ENCODE assay signal across 12 cellular contexts in the genomic region with DNA sequence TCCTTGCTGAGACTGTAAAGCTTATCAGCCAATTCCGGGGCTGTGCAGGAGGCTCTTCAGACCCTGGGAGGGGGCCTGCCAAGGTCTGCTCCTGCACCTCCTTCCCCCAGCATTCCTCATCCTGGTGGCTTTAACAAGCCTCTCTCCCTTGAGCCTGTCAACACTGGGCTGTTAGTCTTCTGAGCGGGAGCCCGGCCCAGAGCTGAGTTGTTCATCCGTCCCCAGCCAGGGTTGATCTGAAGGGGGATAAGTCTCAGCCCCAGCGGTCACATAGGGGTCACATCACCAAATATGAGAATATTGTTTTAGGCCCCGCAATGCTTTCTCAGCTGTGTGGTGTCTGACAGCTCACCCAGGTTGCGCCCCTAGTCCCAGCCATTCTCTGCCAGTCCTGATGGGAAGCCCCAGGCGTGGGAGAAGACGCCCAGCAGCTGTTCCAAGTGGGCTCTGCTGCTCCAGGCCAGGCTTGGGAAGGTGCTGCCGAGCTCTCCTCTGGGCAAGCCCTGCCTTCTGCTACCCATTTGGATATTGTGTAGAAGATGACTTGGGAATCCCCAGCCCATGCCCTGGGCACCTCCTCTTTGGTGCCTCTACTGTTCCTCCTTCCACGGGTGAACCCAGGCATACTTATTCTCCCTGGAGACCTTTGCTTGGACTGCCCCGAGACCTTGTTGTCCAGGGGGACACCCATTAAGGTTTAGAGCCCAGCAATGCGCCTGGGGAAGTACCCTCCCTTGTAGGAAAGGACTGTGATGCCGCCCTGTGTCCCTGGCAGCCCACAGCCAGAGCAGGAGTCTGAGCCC. TPM values are rescaled to one million over a fixed set of nuclear protein-coding genes. Genes with fewer than 3 reads are reported as not detected.
DNase-seq lines count a peak whose midpoint lies in the region; ATAC-seq and TF ChIP-seq lines count a peak whose summit lies in the region.
"Had no signal": no experiment of that assay in that cellular context is flagged by ENCODE, and none has a peak within 500 bp of the region (broad histone marks: within the 10 kb centered on the region; RNA-seq: fewer than 3 reads in every experiment).

No MANE protein-coding gene starts in this region.

- H2AFZ ChIP-seq in smooth muscle cell (ENCODE audit: low read depth) (no peak overlapping the region), GM23248 (no peak overlapping the region)

- WGBS in smooth muscle cell (ENCODE audit: low lambda C conversion rate): 61% methylated on average over 14 of the region's 14 CpGs
- 82 to 84% methylated on average over 14 of the region's 14 CpGs for WGBS in GM23248 (ENCODE audit: low coverage in 1 of 2, low lambda C conversion rate in 2 of 2, missing lambda C conversion rate in 2 of 2), 2 experiments

- DNase-seq in left lung: peak; percentile 31 to 57
- DNase-seq in smooth muscle cell (lab: John Stamatoyannopoulos, UW; ENCODE audit: unreplicated experiment): no peak
- DNase-seq in GM23248: no peak
- no peak for DNase-seq in AG08396 (ENCODE audit: low spot score)
- DNase-seq in DMS 273 (lab: John Stamatoyannopoulos, UW; ENCODE audit: unreplicated experiment): no peak
- DNase-seq: amniotic stem cell; BE2C; NCI-H1436 treated with DMSO at 0.1 percent for 48 hours; stimulated activated CD4-positive, alpha-beta T cell treated with anti-CD3 and anti-CD28 coated beads, Interleukin-2, amount 100 ng/mL, for 24 hours had no signal

- TF ChIP-seq CTCF in HEK293 (tag by site-specific recombination; IDR thresholded peaks at IDR 0.05) (no peak), left lung (IDR thresholded peaks at IDR 0.05) (no peak), smooth muscle cell (IDR thresholded peaks at IDR 0.05; ENCODE audit: borderline replicate concordance, insufficient read depth, poor library complexity, severe bottlenecking) (no peak)

- POLR2A ChIA-PET in HEK293 (lab: Yijun Ruan, JAX): interaction anchor here (1.8 kb wide), 1 partner anchor 22 kb away, joined by 6 read pairs; no protein-coding TSS in a partner anchor

- H3K4me2 ChIP-seq in smooth muscle cell (peak overlapping the region; percentile 62), GM23248 (ENCODE audit: unreplicated experiment) (no peak overlapping the region)

- peak; percentile 10 for ATAC-seq in left lung
- ATAC-seq in HG03571 (IDR thresholded peaks at IDR 0.05; ENCODE audit: unreplicated experiment): no peak

- H3K27ac ChIP-seq in HEK293 (ENCODE audit: extremely low read depth, low read depth, low read length) (no peak overlapping the region), cingulate gyrus (ENCODE audit: low read depth, low read length) (peak overlapping the region; percentile 94), left lung (peak overlapping the region; percentile 64 to 67), smooth muscle cell (ENCODE audit: low read depth) (peak overlapping the region; percentile 86), GM23248 (no peak overlapping the region)

- H3K79me2 ChIP-seq in smooth muscle cell (ENCODE audit: low read depth): no peaks in the 10 kb centered on the region
- H3K79me2 ChIP-seq in GM23248 (ENCODE audit: insufficient read depth): no peaks in the 10 kb centered on the region

- in situ Hi-C loops in GM23248 (cut with MboI): no loop called here

- H3K27me3 ChIP-seq in left lung: no peaks in the 10 kb centered on the region
- H3K27me3 ChIP-seq in smooth muscle cell (ENCODE audit: low read depth): no peaks in the 10 kb centered on the region
- no peaks in the 10 kb centered on the region for H3K27me3 ChIP-seq in GM23248 (replicated peaks; ENCODE audit: insufficient read depth)
- H3K27me3 ChIP-seq: BE2C had no signal

- intact Hi-C loops in left lung (cut with DNase I): no loop called here

- H3K9ac ChIP-seq in smooth muscle cell (ENCODE audit: low read depth): no peak overlapping the region
- H3K9ac ChIP-seq in GM23248: no peak overlapping the region

- H3K9me2 ChIP-seq in GM23248 (ENCODE audit: insufficient read depth): no peaks in the 10 kb centered on the region

- H3K9me3 ChIP-seq in HEK293 (ENCODE audit: control insufficient read depth, insufficient read depth, low read depth, low read length): no peaks in the 10 kb centered on the region
- H3K9me3 ChIP-seq in left lung: no peaks in the 10 kb centered on the region
- H3K9me3 ChIP-seq in smooth muscle cell (replicated peaks; ENCODE audit: low read depth): no peaks in the 10 kb centered on the region
- H3K9me3 ChIP-seq in GM23248 (ENCODE audit: low read depth): no peaks in the 10 kb centered on the region
- H3K9me3 ChIP-seq: BE2C had no signal

- CTCF ChIA-PET in HEK293 (lab: Yijun Ruan, JAX): no interaction called here

- H3K36me3 ChIP-seq in HEK293 (ENCODE audit: control insufficient read depth in 2 of 2, insufficient read depth in 1 of 2, low read length in 2 of 2) (peaks cover 0 to 38% of the 10 kb centered on the region in 2 experiments; a peak in 1 of 3 replicates), left lung (peaks cover 0 to 28% of the 10 kb centered on the region in 2 donors), smooth muscle cell (ENCODE audit: low read depth) (no peaks in the 10 kb centered on the region), GM23248 (ENCODE audit: low read depth) (no peaks in the 10 kb centered on the region; the same call in 1 of the 2 replicates)
- H3K36me3 ChIP-seq: BE2C had no signal

- H3F3A ChIP-seq in smooth muscle cell (ENCODE audit: low read depth) (no peaks in the 10 kb centered on the region), GM23248 (ENCODE audit: insufficient read depth) (no peaks in the 10 kb centered on the region)

- H4K20me1 ChIP-seq in smooth muscle cell (ENCODE audit: low read depth) (no peaks in the 10 kb centered on the region), GM23248 (ENCODE audit: insufficient read depth) (no peaks in the 10 kb centered on the region)

- H3K4me1 ChIP-seq in HEK293 (ENCODE audit: control insufficient read depth, insufficient read depth, low read length) (no peaks in the 10 kb centered on the region), left lung (peaks cover 26 to 47% of the 10 kb centered on the region in 2 donors), smooth muscle cell (ENCODE audit: low read depth) (peaks cover 15% of the 10 kb centered on the region), GM23248 (ENCODE audit: insufficient read depth) (peaks cover 5% of the 10 kb centered on the region; the same call in 1 of the 2 replicates)

- H3K4me3 ChIP-seq in HEK293 (ENCODE audit: low read depth, low read length) (no peak overlapping the region), left lung (no peak overlapping the region), smooth muscle cell (no peak overlapping the region), GM23248 (no peak overlapping the region)

TF ChIP-seq in HEK293, 187 proteins besides CTCF, POLR2A, EP300 and RAD21:
- peak; percentile 76 for TF ChIP-seq ZIC2 (tag by site-specific recombination; IDR thresholded peaks at IDR 0.05)
- no peak for TF ChIP-seq ZNF112 (tag by site-specific recombination; IDR thresholded peaks at IDR 0.05)
- TF ChIP-seq GLIS1 (tag by site-specific recombination; IDR thresholded peaks at IDR 0.05): peak; percentile 93
- TF ChIP-seq ZSCAN16 (tag by site-specific recombination; IDR thresholded peaks at IDR 0.05): no peak

RNA-seq across cellular contexts. Expression of gene TRIM8, which starts 23.5 kb away (rescaled TPM):
- total RNA-seq in left lung: 100 to 1,000 TPM; 123 to 180 TPM
- total RNA-seq in smooth muscle cell: 64.1 and 78.8 TPM in 2 replicates
- polyA plus RNA-seq in smooth muscle cell: 77.8 and 78.0 TPM in 2 replicates
- 108 and 114 TPM in 2 replicates for total RNA-seq in GM23248 (2014; rRNA removed; shearing (Covaris generic))
- polyA plus RNA-seq in GM23248 (2016; fragmentation: Nextera tagmentation; extraction: Ambion mirVana): 35.6 and 37.5 TPM in 2 replicates

Comparison
In these comparisons a context has a peak if more than half of its experiments do, and no peak if none do; other contexts are left out.
1. H3K27ac ChIP-seq: peak in cingulate gyrus (single experiment), left lung (2 of 2) and smooth muscle cell (single experiment); none in HEK293 (single experiment) and GM23248 (single experiment).
2. DNase-seq: peak in left lung (2 of 2); none in smooth muscle cell (single experiment), GM23248 (single experiment), AG08396 (single experiment) and DMS 273 (single experiment).